Comparison of ENCODE assay signal across 8 cellular contexts in genomic region chr2:39119732-39120520, GRCh38. TPM values are rescaled to one million over a fixed set of nuclear protein-coding genes. Genes with fewer than 3 reads are reported as not detected.
DNase-seq lines count a peak whose midpoint lies in the region; ATAC-seq lines count a peak whose summit lies in the region.

No MANE protein-coding gene starts in this region.

- H3K9me3 ChIP-seq in mononuclear cell (ENCODE audit: low read depth, low read length): no peaks in the 10 kb centered on the region

- no peaks in the 10 kb centered on the region for H3K27me3 ChIP-seq in mononuclear cell (ENCODE audit: insufficient read depth, low read length)

- H3K4me3 Mint-ChIP-seq in stimulated activated memory B cell treated with anti-CD40 and anti-IgM and Interleukin-4, amounts not matched to agents 10 μg/mL and 1 μg/mL and 100 μg/mL, for 72 hours: peak overlapping the region; percentile 89

- peak; percentile 52 for DNase-seq in AG08395 (ENCODE audit: low spot score)
- DNase-seq in NCI-H69 (lab: John Stamatoyannopoulos, UW): peak; percentile 68
- peak; percentile 79 for DNase-seq in activated CD8-positive, alpha-beta memory T cell treated with anti-CD3 and anti-CD28 coated beads, Interleukin-2, amount 50 U/mL, for 48 hours
- DNase-seq in epidermal melanocyte (ENCODE audit: insufficient read length, low spot score): peak; percentile 54

- peaks cover 11% of the 10 kb centered on the region for H3K36me3 Mint-ChIP-seq in stimulated activated memory B cell treated with anti-CD40 and anti-IgM and Interleukin-4, amounts not matched to agents 10 μg/mL and 1 μg/mL and 100 μg/mL, for 72 hours

- peak overlapping the region; percentile 98 for H3K27ac Mint-ChIP-seq in stimulated activated memory B cell treated with anti-CD40 and anti-IgM and Interleukin-4, amounts not matched to agents 10 μg/mL and 1 μg/mL and 100 μg/mL, for 72 hours

- H3K27me3 Mint-ChIP-seq in stimulated activated memory B cell treated with anti-CD40 and anti-IgM and Interleukin-4, amounts not matched to agents 10 μg/mL and 1 μg/mL and 100 μg/mL, for 72 hours: no peaks in the 10 kb centered on the region

- peaks cover 54% of the 10 kb centered on the region for H3K4me1 ChIP-seq in mononuclear cell (ENCODE audit: insufficient read depth, low read length)

- H3K9me3 Mint-ChIP-seq in stimulated activated memory B cell treated with anti-CD40 and anti-IgM and Interleukin-4, amounts not matched to agents 10 μg/mL and 1 μg/mL and 100 μg/mL, for 72 hours: no peaks in the 10 kb centered on the region

- H3K4me1 Mint-ChIP-seq in stimulated activated memory B cell treated with anti-CD40 and anti-IgM and Interleukin-4, amounts not matched to agents 10 μg/mL and 1 μg/mL and 100 μg/mL, for 72 hours: peaks cover 60% of the 10 kb centered on the region

- H3K4me3 ChIP-seq in mononuclear cell (ENCODE audit: low read length): peak overlapping the region; percentile 74

- ATAC-seq in GM18511 (IDR thresholded peaks at IDR 0.05; ENCODE audit: unreplicated experiment): peak; percentile 42
- ATAC-seq in HG03039 (IDR thresholded peaks at IDR 0.05; ENCODE audit: unreplicated experiment): peak; percentile 39
- peak; percentile 76 for ATAC-seq in stimulated activated memory B cell treated with anti-CD40 and anti-IgM and Interleukin-4, amounts not matched to agents 10 μg/mL and 1 μg/mL and 100 μg/mL, for 72 hours

RNA-seq across cellular contexts. Expression of gene SOS1, which starts 0.9 kb away (rescaled TPM):
- 10.0 TPM for total RNA-seq in mononuclear cell

Comparison
In these comparisons a context has a peak if more than half of its experiments do, and no peak if none do; other contexts are left out.
1. Peak in every context shown above with its lines: DNase-seq, ATAC-seq and H3K4me3 ChIP-seq.